In genomic region chr9:12778389-12778788, GRCh38 we compare ENCODE assay signal across 22 cellular contexts. TPM values are rescaled to one million over a fixed set of nuclear protein-coding genes. Genes with fewer than 3 reads are reported as not detected.
DNase-seq lines count a peak whose midpoint lies in the region; ATAC-seq, FAIRE-seq and TF ChIP-seq lines count a peak whose summit lies in the region.
"Had no signal": no experiment of that assay in that cellular context is flagged by ENCODE, and none has a peak within 500 bp of the region (broad histone marks: within the 10 kb centered on the region; RNA-seq: fewer than 3 reads in every experiment).

No MANE protein-coding gene starts in this region.

- H3K36me3 ChIP-seq in mesenchymal stem cell (ENCODE audit: control insufficient read depth in 1 of 2, insufficient read depth in 2 of 2, low read depth in 1 of 2, low read length in 2 of 2) = peaks cover 0 to 32% of the 10 kb centered on the region in 2 experiments
- H3K36me3 ChIP-seq in stomach smooth muscle (ENCODE audit: control insufficient read depth in 2 of 2, insufficient read depth in 2 of 2, low read length in 2 of 2) = no peaks in the 10 kb centered on the region
- H3K36me3 ChIP-seq: BLaER1 had no signal

- H4K91ac ChIP-seq in mesenchymal stem cell (ENCODE audit: low read length) = no peak overlapping the region

- DNase-seq in H54 (ENCODE audit: insufficient read length, low spot score) (no peak), chondrocyte (ENCODE audit: low spot score) (no peak), mesenchymal stem cell (no peak), HuH-7.5 (ENCODE audit: low spot score) (no peak), cerebellum (ENCODE audit: low spot score) (no peak)
- no peak for DNase-seq in activated CD4-positive, alpha-beta T cell treated with anti-CD3 and anti-CD28 coated beads, Interleukin-2, amount 10 ng/mL, durations not matched to agents 7 days and 5 days
- DNase-seq: activated CD8-positive, alpha-beta memory T cell treated with anti-CD3 and anti-CD28 coated beads for 24 hours; activated effector memory CD4-positive, alpha-beta T cell treated with Interleukin-2 at 50 U/mL for 16 hours; aorta; kidney; natural killer cell; NCI-H2029; NCI-H526; stimulated activated CD4-positive, alpha-beta T cell treated with anti-CD3 and anti-CD28 coated beads, Interleukin-2, amount 100 ng/mL, for 48 hours; stimulated activated CD8-positive, alpha-beta memory T cell treated with anti-CD3 and anti-CD28 coated beads, Interleukin-4, amount 100 ng/mL, for 48 hours; SW 1271 had no signal

- H2BK5ac ChIP-seq in mesenchymal stem cell (ENCODE audit: low read depth, low read length, poor library complexity, severe bottlenecking) = no peak overlapping the region

- H2AFZ ChIP-seq in mesenchymal stem cell (ENCODE audit: low read depth, low read length) = no peak overlapping the region

- H2AK5ac ChIP-seq in mesenchymal stem cell (ENCODE audit: low read length, severe bottlenecking) = no peak overlapping the region

- no peak overlapping the region for H3K23ac ChIP-seq in mesenchymal stem cell (ENCODE audit: low read length in 2 of 2)

- H3K14ac ChIP-seq in mesenchymal stem cell (ENCODE audit: low read length in 2 of 2) = no peak overlapping the region

- H4K8ac ChIP-seq in mesenchymal stem cell (ENCODE audit: low read length) = no peak overlapping the region

- peaks cover 55% of the 10 kb centered on the region for H3K4me1 Mint-ChIP-seq in chondrocyte (ENCODE audit: low read depth)
- peaks cover 2% of the 10 kb centered on the region for H3K4me1 Mint-ChIP-seq in activated CD4-positive, alpha-beta T cell treated with anti-CD3 and anti-CD28 coated beads, Interleukin-2, amount 10 ng/mL, durations not matched to agents 7 days and 5 days

- H3K4me3 Mint-ChIP-seq in chondrocyte (ENCODE audit: unreplicated experiment) = peak overlapping the region; percentile 96
- no peak overlapping the region for H3K4me3 Mint-ChIP-seq in activated CD4-positive, alpha-beta T cell treated with anti-CD3 and anti-CD28 coated beads, Interleukin-2, amount 10 ng/mL, durations not matched to agents 7 days and 5 days
- H3K4me3 Mint-ChIP-seq: natural killer cell had no signal

- no peak for TF ChIP-seq CTCF in chondrocyte (IDR thresholded peaks at IDR 0.05)

- H3K4me3 ChIP-seq in mesenchymal stem cell (ENCODE audit: insufficient read depth in 1 of 2, low read depth in 1 of 2, low read length in 2 of 2) (peak overlapping the region in 1 of 2 experiments; percentile 80), stomach smooth muscle (ENCODE audit: low read length in 2 of 2) (peak overlapping the region; percentile 96 to 99)
- H3K4me3 ChIP-seq: BLaER1 had no signal

- WGBS in mesenchymal stem cell = 97% methylated on average over 3 of the region's 3 CpGs

- H3K9me3 Mint-ChIP-seq in chondrocyte (ENCODE audit: low read depth) = peaks cover 20% of the 10 kb centered on the region
- no peaks in the 10 kb centered on the region for H3K9me3 Mint-ChIP-seq in activated CD4-positive, alpha-beta T cell treated with anti-CD3 and anti-CD28 coated beads, Interleukin-2, amount 10 ng/mL, durations not matched to agents 7 days and 5 days

- H3K9me3 ChIP-seq in mesenchymal stem cell (ENCODE audit: control insufficient read depth, low read length) = peaks cover 14% of the 10 kb centered on the region
- no peaks in the 10 kb centered on the region for H3K9me3 ChIP-seq in stomach smooth muscle (ENCODE audit: control insufficient read depth in 2 of 2, low read length in 2 of 2)

- no peak for ATAC-seq in HG03571 (IDR thresholded peaks at IDR 0.05; ENCODE audit: unreplicated experiment)
- ATAC-seq: natural killer cell had no signal

- peaks cover 33% of the 10 kb centered on the region for H3K36me3 Mint-ChIP-seq in chondrocyte (ENCODE audit: low read depth)
- H3K36me3 Mint-ChIP-seq in activated CD4-positive, alpha-beta T cell treated with anti-CD3 and anti-CD28 coated beads, Interleukin-2, amount 10 ng/mL, durations not matched to agents 7 days and 5 days (ENCODE audit: low read depth) = no peaks in the 10 kb centered on the region
- H3K36me3 Mint-ChIP-seq: natural killer cell had no signal

- peak overlapping the region; percentile 100 for H3K27ac Mint-ChIP-seq in chondrocyte (ENCODE audit: unreplicated experiment)
- H3K27ac Mint-ChIP-seq in activated CD4-positive, alpha-beta T cell treated with anti-CD3 and anti-CD28 coated beads, Interleukin-2, amount 10 ng/mL, durations not matched to agents 7 days and 5 days = no peak overlapping the region
- H3K27ac Mint-ChIP-seq: natural killer cell had no signal

- no peak overlapping the region for H3K4ac ChIP-seq in mesenchymal stem cell (ENCODE audit: low read depth in 1 of 2, low read length in 2 of 2)

- POLR2A ChIA-PET in activated CD4-positive, alpha-beta T cell treated with anti-CD3 and anti-CD28 coated beads, Interleukin-2, amount 10 ng/mL, durations not matched to agents 7 days and 5 days (lab: Charles Lee) = no interaction called here

- no peak overlapping the region for H3K18ac ChIP-seq in mesenchymal stem cell (ENCODE audit: low read depth in 1 of 2, low read length in 2 of 2)

- H3K4me1 ChIP-seq in mesenchymal stem cell (ENCODE audit: control insufficient read depth, insufficient read depth, low read depth, low read length) (peaks cover 1% of the 10 kb centered on the region), stomach smooth muscle (ENCODE audit: control insufficient read depth, insufficient read depth, low read length) (peaks cover 10% of the 10 kb centered on the region)
- H3K4me1 ChIP-seq: BLaER1 had no signal

- CTCF ChIA-PET in activated CD4-positive, alpha-beta T cell treated with anti-CD3 and anti-CD28 coated beads, Interleukin-2, amount 10 ng/mL, durations not matched to agents 7 days and 5 days (lab: Charles Lee) = no interaction called here

- TF ChIP-seq POLR2A in H54 (IDR thresholded peaks at IDR 0.05; ENCODE audit: low read depth, low read length) = no peak

- FAIRE-seq in H54 (lab: Jason Lieb, UNC) = peak; percentile 30
- FAIRE-seq: kidney, RCC 7860, urothelium cell line had no signal

- H2BK12ac ChIP-seq in mesenchymal stem cell (ENCODE audit: low read length in 2 of 2) = no peak overlapping the region

- no peak overlapping the region for H2BK15ac ChIP-seq in mesenchymal stem cell (ENCODE audit: low read depth, poor library complexity, severe bottlenecking)

- no peak overlapping the region for H3K4me2 ChIP-seq in mesenchymal stem cell (ENCODE audit: low read length, poor library complexity, severe bottlenecking)
- H3K4me2 ChIP-seq: BLaER1 had no signal

- peak overlapping the region; percentile 92 for H3K9ac ChIP-seq in mesenchymal stem cell (ENCODE audit: low read length)
- peak overlapping the region in 1 of 2 donors; percentile 10 for H3K9ac ChIP-seq in stomach smooth muscle (ENCODE audit: low read length in 2 of 2)
- H3K9ac ChIP-seq: BLaER1 had no signal

- H3K27ac ChIP-seq in mesenchymal stem cell (ENCODE audit: low read length, poor library complexity, severe bottlenecking) = no peak overlapping the region
- no peak overlapping the region for H3K27ac ChIP-seq in stomach smooth muscle (ENCODE audit: low read length)
- H3K27ac ChIP-seq: BLaER1, VCaP had no signal

- peaks cover 5% of the 10 kb centered on the region for H3K79me1 ChIP-seq in mesenchymal stem cell (replicated peaks; ENCODE audit: low read length, poor library complexity, severe bottlenecking)

- no peak overlapping the region for H2BK120ac ChIP-seq in mesenchymal stem cell (ENCODE audit: low read depth, low read length)

- no peaks in the 10 kb centered on the region for H3K27me3 ChIP-seq in mesenchymal stem cell (ENCODE audit: control insufficient read depth in 1 of 2, insufficient read depth in 1 of 2, low read length in 2 of 2)
- H3K27me3 ChIP-seq in stomach smooth muscle (ENCODE audit: control insufficient read depth in 1 of 2, insufficient read depth in 2 of 2, low read length in 2 of 2) = no peaks in the 10 kb centered on the region
- H3K27me3 ChIP-seq: BLaER1 had no signal

- no peaks in the 10 kb centered on the region for H3K27me3 Mint-ChIP-seq in chondrocyte (ENCODE audit: low read depth)
- peaks cover 23% of the 10 kb centered on the region for H3K27me3 Mint-ChIP-seq in activated CD4-positive, alpha-beta T cell treated with anti-CD3 and anti-CD28 coated beads, Interleukin-2, amount 10 ng/mL, durations not matched to agents 7 days and 5 days

RNA-seq across cellular contexts. Expression of gene LURAP1L, which starts 3.6 kb away (rescaled TPM):
- 57.0 to 67.4 TPM (median 67.1 TPM) in 3 replicates for total RNA-seq in chondrocyte
- polyA plus RNA-seq in mesenchymal stem cell (2013, experiment 1 of 2) = 32.8 TPM
- 33.7 TPM for polyA plus RNA-seq in mesenchymal stem cell (2013, experiment 2 of 2)
- total RNA-seq in cerebellum = 13.3 TPM
- total RNA-seq in activated CD4-positive, alpha-beta T cell treated with anti-CD3 and anti-CD28 coated beads, Interleukin-2, amount 10 ng/mL, durations not matched to agents 7 days and 5 days = not detected
- total RNA-seq: natural killer cell had no signal

Comparison
In these comparisons a context has a peak if more than half of its experiments do, and no peak if none do; other contexts are left out.
1. RNA of gene LURAP1L, which starts 3.6 kb away (total RNA-seq): 57.0 to 67.4 TPM in chondrocyte and 13.3 TPM in cerebellum (single experiment); not detected in activated CD4-positive, alpha-beta T cell treated with anti-CD3 and anti-CD28 coated beads, Interleukin-2, amount 10 ng/mL, durations not matched to agents 7 days and 5 days; every median in the first group is over 10 times any median in the second.